17 cellular contexts compared by ENCODE assay signal in the genomic region with DNA sequence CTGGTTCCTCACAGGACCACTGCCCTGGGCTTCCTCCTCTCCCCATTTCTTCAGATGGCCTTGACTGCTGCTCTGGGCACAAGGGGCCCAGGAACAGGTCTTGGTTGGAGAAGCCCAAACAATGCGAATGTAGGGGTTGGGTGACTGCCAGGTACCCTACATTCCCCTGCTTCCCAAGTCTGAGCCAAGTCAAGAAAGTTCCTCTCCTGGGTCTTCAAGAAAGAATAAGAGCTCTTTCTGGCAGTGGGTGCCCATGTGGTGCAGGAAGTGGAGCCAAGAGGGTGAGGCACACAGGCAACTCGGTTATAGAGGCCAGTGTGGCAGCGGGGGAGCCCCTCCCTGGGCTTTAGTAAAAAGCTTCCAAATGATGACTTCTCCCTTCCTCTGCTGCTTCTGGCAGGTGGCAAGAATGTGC. TPM values are rescaled to one million over a fixed set of nuclear protein-coding genes. Genes with fewer than 3 reads are reported as not detected.
A peak's percentile ranks its signal among the peaks of the same experiment; 100 is the strongest.
DNase-seq lines count a peak whose midpoint lies in the region; ATAC-seq, FAIRE-seq and TF ChIP-seq lines count a peak whose summit lies in the region.
"Had no signal": no experiment of that assay in that cellular context is flagged by ENCODE, and none has a peak within 500 bp of the region (broad histone marks: within the 10 kb centered on the region; RNA-seq: fewer than 3 reads in every experiment).

No MANE protein-coding gene starts in this region.

- TF ChIP-seq CTCF in H1 (IDR thresholded peaks at IDR 0.05; ENCODE audit: control extremely low read depth in 1 of 3, insufficient read depth in 1 of 3, low read depth in 1 of 3, low read length in 3 of 3), result no peak
- TF ChIP-seq CTCF in lower lobe of right lung (IDR thresholded peaks at IDR 0.05), result no peak
- TF ChIP-seq CTCF in heart right ventricle (IDR thresholded peaks at IDR 0.05), result no peak

- H3K27ac ChIP-seq in H1 (ENCODE audit: low read depth, low read length), result no peak overlapping the region
- peak overlapping the region; percentile 87 for H3K27ac ChIP-seq in lower lobe of right lung
- no peak overlapping the region for H3K27ac ChIP-seq in heart right ventricle
- H3K27ac ChIP-seq: BLaER1 treated with 17β-estradiol and CSF1 and Interleukin-3, amounts not matched to agents 10 nM and 100 nM had no signal

- no peak for DNase-seq in H1 (ENCODE audit: low read depth in 1 of 2, low spot score in 2 of 2)
- no peak for DNase-seq in lower lobe of right lung
- no peak for DNase-seq in activated T-cell treated with anti-CD3 and anti-CD28 coated beads, Interleukin-2, amount 50 U/mL, for 1 hour
- DNase-seq in heart right ventricle, result no peak
- no peak for DNase-seq in retina
- DNase-seq: ACHN; CD4-positive, CD25-positive, alpha-beta regulatory T cell; GOT3 had no signal

- no peak overlapping the region for H3K4me3 Mint-ChIP-seq in stimulated activated memory B cell treated with anti-CD40 and anti-IgM and Interleukin-4, amounts not matched to agents 10 μg/mL and 1 μg/mL and 100 μg/mL, for 72 hours
- H3K4me3 Mint-ChIP-seq: CD4-positive, CD25-positive, alpha-beta regulatory T cell had no signal

- no peak; the same call in 1 of the 2 replicates for TF ChIP-seq RAD21 in Ishikawa (IDR thresholded peaks at IDR 0.05; ENCODE audit: low read depth)
- TF ChIP-seq RAD21 in H1 (IDR thresholded peaks at IDR 0.05 in 1 of 2, conservative IDR thresholded peaks at IDR 0.05 in 1 of 2; ENCODE audit: low read depth in 2 of 2, low read length in 2 of 2), result no peak

- H2AK5ac ChIP-seq in H1 (ENCODE audit: low read depth, low read length), result no peak overlapping the region

- CTCF ChIA-PET in H1 (lab: Charles Lee; ENCODE audit: partially characterized antibody), result interaction anchor here (1.0 to 1.6 kb wide), 2 partner anchors 10 to 127 kb away, joined by 3 to 10 read pairs; no protein-coding TSS in a partner anchor

- no peak overlapping the region for H3K27ac Mint-ChIP-seq in stimulated activated memory B cell treated with anti-CD40 and anti-IgM and Interleukin-4, amounts not matched to agents 10 μg/mL and 1 μg/mL and 100 μg/mL, for 72 hours
- H3K27ac Mint-ChIP-seq: CD4-positive, CD25-positive, alpha-beta regulatory T cell had no signal

- H3K9me3 ChIP-seq in H1 (ENCODE audit: insufficient read depth in 2 of 2, low read depth in 1 of 2, low read length in 1 of 2), result no peaks in the 10 kb centered on the region
- H3K9me3 ChIP-seq in lower lobe of right lung, result no peaks in the 10 kb centered on the region
- H3K9me3 ChIP-seq in heart right ventricle, result no peaks in the 10 kb centered on the region
- H3K9me3 ChIP-seq: HAP-1 had no signal

- no peak overlapping the region for H3K4me3 ChIP-seq in H1 (ENCODE audit: extremely low read depth in 1 of 4, insufficient read depth in 2 of 4, low read depth in 3 of 4, low read length in 4 of 4)
- peak overlapping the region; percentile 57 for H3K4me3 ChIP-seq in lower lobe of right lung
- no peak overlapping the region for H3K4me3 ChIP-seq in heart right ventricle
- H3K4me3 ChIP-seq: BLaER1 treated with 17β-estradiol and CSF1 and Interleukin-3, amounts not matched to agents 10 nM and 100 nM; HAP-1 had no signal

- H2BK15ac ChIP-seq in H1 (ENCODE audit: low read length), result no peak overlapping the region

- H3K4me1 ChIP-seq in H1 (replicated peaks in 1 of 4; ENCODE audit: control insufficient read depth in 3 of 4, insufficient read depth in 4 of 4, low read length in 3 of 4) (peaks cover 13 to 23% (median 16%) of the 10 kb centered on the region in 4 experiments), lower lobe of right lung (no peaks in the 10 kb centered on the region), heart right ventricle (peaks cover 0 to 7% (median 5%) of the 10 kb centered on the region in 9 donors)

- no peak overlapping the region for H3K14ac ChIP-seq in H1 (ENCODE audit: insufficient read length)

- peak; percentile 1 to 4 for ATAC-seq in lower lobe of right lung
- ATAC-seq in stimulated activated memory B cell treated with anti-CD40 and anti-IgM and Interleukin-4, amounts not matched to agents 10 μg/mL and 1 μg/mL and 100 μg/mL, for 72 hours, result peak; percentile 17
- no peak for ATAC-seq in GM21619 (IDR thresholded peaks at IDR 0.05; ENCODE audit: unreplicated experiment)
- ATAC-seq in heart right ventricle, result no peak

- peaks cover 39% of the 10 kb centered on the region for H3K27me3 Mint-ChIP-seq in stimulated activated memory B cell treated with anti-CD40 and anti-IgM and Interleukin-4, amounts not matched to agents 10 μg/mL and 1 μg/mL and 100 μg/mL, for 72 hours

- no peak overlapping the region for H2BK12ac ChIP-seq in H1 (ENCODE audit: low read depth, low read length)

- H3K9me3 Mint-ChIP-seq in stimulated activated memory B cell treated with anti-CD40 and anti-IgM and Interleukin-4, amounts not matched to agents 10 μg/mL and 1 μg/mL and 100 μg/mL, for 72 hours, result no peaks in the 10 kb centered on the region

- no peaks in the 10 kb centered on the region for H3K79me1 ChIP-seq in H1 (ENCODE audit: low read depth, low read length)

- H4K20me1 ChIP-seq in H1 (replicated peaks in 1 of 2; ENCODE audit: control insufficient read depth in 1 of 2, insufficient read depth in 2 of 2, low read length in 2 of 2), result no peaks in the 10 kb centered on the region
- H4K20me1 ChIP-seq: BLaER1 treated with 17β-estradiol and CSF1 and Interleukin-3, amounts not matched to agents 10 nM and 100 nM had no signal

- no peaks in the 10 kb centered on the region for H3K79me2 ChIP-seq in H1 (ENCODE audit: control insufficient read depth in 1 of 2, insufficient read depth in 2 of 2, low read length in 2 of 2)

- TF ChIP-seq EP300 in Ishikawa (IDR thresholded peaks at IDR 0.05; ENCODE audit: borderline replicate concordance) (peak; percentile 94), H1 (IDR thresholded peaks at IDR 0.05; ENCODE audit: borderline replicate concordance in 1 of 2, low read depth in 2 of 2, low read length in 2 of 2) (no peak)

- H2AFZ ChIP-seq in H1 (ENCODE audit: low read length), result no peak overlapping the region

- H4K5ac ChIP-seq in H1 (ENCODE audit: insufficient read length, low read depth, low read length), result no peak overlapping the region

- H3K27me3 ChIP-seq in H1 (replicated peaks in 1 of 4; ENCODE audit: control insufficient read depth in 3 of 4, extremely low read depth in 1 of 4, insufficient read depth in 3 of 4, low read length in 3 of 4) (peaks cover 1 to 36% (median 34%) of the 10 kb centered on the region in 4 experiments), lower lobe of right lung (ENCODE audit: low read depth) (peaks cover 28% of the 10 kb centered on the region), heart right ventricle (peaks cover 0 to 74% (median 46%) of the 10 kb centered on the region in 7 donors)

- no peak overlapping the region for H3K56ac ChIP-seq in H1 (replicated peaks; ENCODE audit: insufficient read length, low read depth, low read length)

- H3K4me1 Mint-ChIP-seq in stimulated activated memory B cell treated with anti-CD40 and anti-IgM and Interleukin-4, amounts not matched to agents 10 μg/mL and 1 μg/mL and 100 μg/mL, for 72 hours, result peaks cover 17% of the 10 kb centered on the region

- no peak overlapping the region for H3K9ac ChIP-seq in H1 (replicated peaks in 1 of 4; ENCODE audit: extremely low read depth in 1 of 4, low read depth in 3 of 4, low read length in 3 of 4)
- H3K9ac ChIP-seq: BLaER1 treated with 17β-estradiol and CSF1 and Interleukin-3, amounts not matched to agents 10 nM and 100 nM had no signal

- H3K4ac ChIP-seq in H1 (replicated peaks; ENCODE audit: insufficient read length, low read depth, low read length), result no peak overlapping the region

- H3K4me2 ChIP-seq in H1 (ENCODE audit: insufficient read depth in 1 of 2, low read depth in 2 of 2, low read length in 2 of 2), result no peak overlapping the region
- H3K4me2 ChIP-seq: BLaER1 treated with 17β-estradiol and CSF1 and Interleukin-3, amounts not matched to agents 10 nM and 100 nM had no signal

- FAIRE-seq in H1 (lab: Jason Lieb, UNC), result no peak
- FAIRE-seq: GM18507 had no signal

- H4K8ac ChIP-seq in H1 (ENCODE audit: extremely low read depth, insufficient read depth, low read length), result no peak overlapping the region

- WGBS in H1 (ENCODE audit: extremely low coverage in 1 of 2, insufficient coverage in 1 of 2, insufficient read length in 1 of 2, insufficient replicate concordance in 2 of 2, low coverage in 1 of 2, low lambda C conversion rate in 2 of 2, missing lambda C conversion rate in 1 of 2), 2 experiments, result 90% methylated on average over 3 of the region's 3 CpGs; no CpG with 5 or more reads in 1 of the 2 experiments
- 72 to 87% methylated on average over 3 of the region's 3 CpGs for WGBS in heart right ventricle, 2 donors

- no peaks in the 10 kb centered on the region for H3K36me3 Mint-ChIP-seq in stimulated activated memory B cell treated with anti-CD40 and anti-IgM and Interleukin-4, amounts not matched to agents 10 μg/mL and 1 μg/mL and 100 μg/mL, for 72 hours
- H3K36me3 Mint-ChIP-seq: CD4-positive, CD25-positive, alpha-beta regulatory T cell had no signal

- no peak overlapping the region for H2BK120ac ChIP-seq in H1 (replicated peaks; ENCODE audit: low read depth, low read length)

- no peaks in the 10 kb centered on the region for H3K36me3 ChIP-seq in H1 (ENCODE audit: control insufficient read depth in 2 of 4, insufficient read depth in 4 of 4, low read length in 3 of 4)
- H3K36me3 ChIP-seq in lower lobe of right lung, result peaks cover 28% of the 10 kb centered on the region
- no peaks in the 10 kb centered on the region for H3K36me3 ChIP-seq in heart right ventricle
- H3K36me3 ChIP-seq: BLaER1 treated with 17β-estradiol and CSF1 and Interleukin-3, amounts not matched to agents 10 nM and 100 nM; HAP-1 had no signal

- H4K91ac ChIP-seq in H1 (replicated peaks; ENCODE audit: insufficient read length, low read length), result no peak overlapping the region

- H3K18ac ChIP-seq in H1 (ENCODE audit: extremely low read depth, low read length), result peak overlapping the region; percentile 21; the same call in 1 of the 2 replicates

- no peak overlapping the region for H2BK5ac ChIP-seq in H1 (ENCODE audit: low read depth, low read length)

- intact Hi-C loops in lower lobe of right lung (cut with DNase I) (loop anchor here (10.0 kb wide), 1 partner anchor 214 kb away; no protein-coding TSS in a partner anchor), heart right ventricle (cut with DNase I) (no loop called here)

- no peak for TF ChIP-seq POLR2A in H1 (IDR thresholded peaks at IDR 0.05; ENCODE audit: control extremely low read depth in 1 of 2, low read depth in 2 of 2, low read length in 2 of 2)

- POLR2A ChIA-PET in H1 (lab: Charles Lee; ENCODE audit: partially characterized antibody), result interaction anchor here (0.8 to 1.3 kb wide), 2 partner anchors 24 to 79 kb away, joined by 3 to 5 read pairs; no protein-coding TSS in a partner anchor

- no peak overlapping the region for H2BK20ac ChIP-seq in H1 (ENCODE audit: low read length)

- peaks cover 7% of the 10 kb centered on the region; the same call in 1 of the 2 replicates for H3K23me2 ChIP-seq in H1 (ENCODE audit: low read depth, low read length)

- H3K23ac ChIP-seq in H1 (ENCODE audit: insufficient read length), result no peak overlapping the region

RNA-seq across cellular contexts. Expression of gene SLC34A2, which starts 2.7 kb away (rescaled TPM):
- total RNA-seq in H1 (2021; fragmentation: NEBNext Ultra II Directional; extraction: Animal tissue kit (Norgen Biotek cat#: 25700)), result 2.9 and 3.4 TPM in 2 replicates
- polyA plus RNA-seq in H1 (2011; rRNA removed), result 2.2 and 3.2 TPM in 2 replicates
- 1.7 TPM for polyA plus RNA-seq in H1 (2011; cell fraction: cytosol; rRNA removed)
- 3.3 TPM for polyA plus RNA-seq in H1 (2011; cell fraction: nucleus; rRNA removed)
- polyA plus RNA-seq in H1 (2012, experiment 1 of 2), result 1.4 to 2.3 TPM (median 2.0 TPM) in 4 replicates
- polyA plus RNA-seq in H1 (2012, experiment 2 of 2), result 2.0 TPM
- 3.2 TPM for polyA plus RNA-seq in H1 (2013, experiment 1 of 2)
- polyA plus RNA-seq in H1 (2013, experiment 2 of 2), result 3.1 TPM
- polyA minus RNA-seq in H1 (2011; rRNA and poly(A)+ RNA removed), result 5.9 and 7.1 TPM in 2 replicates
- polyA minus RNA-seq in H1 (2011; cell fraction: cytosol; rRNA and poly(A)+ RNA removed), result 1.7 TPM
- polyA minus RNA-seq in H1 (2011; cell fraction: nucleus; rRNA and poly(A)+ RNA removed), result 2.2 TPM
- total RNA-seq in lower lobe of right lung, result 2,258 TPM
- under 1 TPM in 2 of 10 donors, not detected in 8; 0.17 to 0.40 TPM for total RNA-seq in heart right ventricle
- under 1 TPM in 1 of 2 donors, not detected in 1; 0.12 TPM for polyA plus RNA-seq in heart right ventricle
- total RNA-seq: A172; CD4-positive, CD25-positive, alpha-beta regulatory T cell; Daoy; HT-29 had no signal
- polyA plus RNA-seq: CD4-positive, CD25-positive, alpha-beta regulatory T cell had no signal

Comparison
In these comparisons a context has a peak if more than half of its experiments do, and no peak if none do; other contexts are left out.
1. ATAC-seq: peak in lower lobe of right lung (2 of 2) and stimulated activated memory B cell treated with anti-CD40 and anti-IgM and Interleukin-4, amounts not matched to agents 10 μg/mL and 1 μg/mL and 100 μg/mL, for 72 hours (single experiment); none in GM21619 (single experiment) and heart right ventricle (0 of 8).
2. RNA of gene SLC34A2, which starts 2.7 kb away (total RNA-seq): 2,258 TPM in lower lobe of right lung (single experiment); 2.9 to 3.4 TPM in H1 and 0.17 to 0.40 TPM in heart right ventricle; every median in the first group is over 100 times any median in the second.